Comparison of ENCODE assay signal across 22 cellular contexts in the genomic region with DNA sequence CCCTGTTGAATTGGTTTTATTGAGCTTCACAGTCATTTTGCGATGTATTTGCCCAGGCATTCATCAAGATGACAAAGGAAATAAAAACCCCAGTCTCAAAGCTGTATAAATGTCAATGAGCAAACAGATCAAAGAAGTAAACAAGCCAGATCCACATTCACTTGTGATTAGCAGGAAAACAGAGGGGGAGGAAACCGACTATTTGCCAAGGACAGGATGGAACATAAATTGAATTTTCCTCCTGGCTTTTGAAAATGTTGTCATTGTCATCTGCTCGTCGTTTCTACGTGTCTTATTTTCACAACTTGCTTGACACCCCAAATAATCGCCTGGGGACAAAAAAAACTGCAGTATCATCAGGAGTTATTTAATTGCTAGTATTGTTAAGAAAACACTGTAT.
"Had no signal": no experiment of that assay in that cellular context is flagged by ENCODE, and none has a peak within 500 bp of the region (broad histone marks: within the 10 kb centered on the region; RNA-seq: fewer than 3 reads in every experiment).

No MANE protein-coding gene starts in this region.

- H3K4me3 ChIP-seq: body of pancreas, cardiac muscle cell, ovary, prostate gland, testis, vagina had no signal

- H3K27ac ChIP-seq: body of pancreas, cardiac muscle cell, neutrophil, ovary, prostate gland, testis, vagina had no signal

- DNase-seq: activated CD4-positive, alpha-beta T cell treated with anti-CD3 and anti-CD28 coated beads, Interleukin-2, amount 50 U/mL, for 4 hours; activated naive CD4-positive, alpha-beta T cell treated with Interleukin-2 at 50 U/mL for 16 hours; activated naive CD8-positive, alpha-beta T cell treated with anti-CD3 and anti-CD28 coated beads for 36 hours; activated T-cell treated with anti-CD3 and anti-CD28 coated beads, Interleukin-2, amount 50 U/mL, for 48 hours; amygdala; body of pancreas; dermis blood vessel endothelial cell; effector CD8-positive, alpha-beta T cell; erythroblast; foreskin fibroblast; left colon; ovary; stimulated activated CD4-positive, alpha-beta T cell treated with anti-CD3 and anti-CD28 coated beads, Interleukin-2, amount 100 ng/mL, for 48 hours; stimulated activated CD8-positive, alpha-beta memory T cell treated with anti-CD3 and anti-CD28 coated beads, Interleukin-4, amount 100 ng/mL, for 48 hours; stimulated activated naive CD4-positive, alpha-beta T cell; testis; trophoblast cell had no signal

- H3K27me3 ChIP-seq: body of pancreas, cardiac muscle cell, ovary, testis, vagina had no signal

- ATAC-seq: body of pancreas, left colon, WTC11 had no signal

- H3K36me3 ChIP-seq: cardiac muscle cell, neutrophil, ovary, prostate gland, vagina had no signal

- H3K4me1 ChIP-seq: body of pancreas, prostate gland, testis, vagina had no signal

- H3K9me3 ChIP-seq: body of pancreas, neutrophil, ovary, prostate gland, testis, vagina had no signal
